9 cellular contexts compared by ENCODE assay signal in the genomic region with DNA sequence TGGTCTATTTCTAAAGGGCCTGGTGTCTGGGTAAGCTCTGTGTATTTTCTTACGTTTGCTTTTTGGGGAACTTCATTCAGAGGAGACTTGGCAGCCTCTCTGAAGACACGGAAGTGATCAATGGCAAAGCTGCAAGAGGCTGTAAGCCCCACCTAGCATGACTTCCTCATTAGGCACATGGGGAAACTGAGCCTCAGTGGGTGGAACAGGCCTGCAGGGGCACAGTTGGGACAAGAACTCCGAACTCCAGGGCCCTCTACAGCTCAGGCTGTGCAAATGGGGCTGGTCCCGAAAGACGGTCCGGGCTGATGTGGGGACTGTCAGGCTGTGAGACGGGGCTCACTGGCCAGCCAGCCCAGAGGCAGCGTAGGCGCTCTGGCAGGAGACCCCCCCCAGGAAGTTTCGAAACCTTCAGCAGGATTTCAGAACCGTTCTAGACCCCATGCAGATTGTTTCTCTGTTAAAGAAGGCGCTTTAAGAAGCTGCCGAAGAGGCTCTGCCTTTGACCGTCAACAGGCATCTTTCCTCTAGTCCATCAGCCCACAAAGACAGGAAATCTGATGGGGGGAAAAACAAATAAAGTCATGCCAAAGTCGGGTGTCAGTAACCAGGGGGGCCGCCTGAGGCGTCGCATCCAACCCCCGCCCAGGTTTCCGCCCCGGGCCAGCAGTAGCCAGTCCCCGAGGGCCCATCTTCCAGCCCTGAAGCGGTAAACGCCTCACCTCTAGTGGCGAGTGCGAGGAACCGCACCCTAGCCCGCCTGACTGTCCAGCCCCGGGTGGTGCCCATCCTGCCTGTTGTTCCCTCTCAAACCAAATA.
DNase-seq lines count a peak whose midpoint lies in the region; ATAC-seq, FAIRE-seq and TF ChIP-seq lines count a peak whose summit lies in the region.
"Had no signal": no experiment of that assay in that cellular context is flagged by ENCODE, and none has a peak within 500 bp of the region (broad histone marks: within the 10 kb centered on the region; RNA-seq: fewer than 3 reads in every experiment).

No MANE protein-coding gene starts in this region.

- TF ChIP-seq CTCF in GM13977 (IDR thresholded peaks at IDR 0.05; ENCODE audit: extremely low read depth, insufficient read depth, missing control alignments) (peak; percentile 94), VCaP (conservative IDR thresholded peaks at IDR 0.05) (peak; percentile 78), bronchial epithelial cell (IDR thresholded peaks at IDR 0.05; ENCODE audit: insufficient read depth, low read length, severe bottlenecking) (peak; percentile 91), HepG2 (CRISPR knock-in tag; IDR thresholded peaks at IDR 0.05) (peak; percentile 95)

- no peaks in the 10 kb centered on the region for H3K9me3 ChIP-seq in HepG2 (ENCODE audit: low read length)

- no peak for TF ChIP-seq EP300 in HepG2 (IDR thresholded peaks at IDR 0.05; ENCODE audit: low read depth in 2 of 2, low read length in 2 of 2)
- TF ChIP-seq EP300 in HepG2 (CRISPR knock-in tag; IDR thresholded peaks at IDR 0.05; ENCODE audit: borderline replicate concordance) = no peak

- H4K20me1 ChIP-seq in HepG2 (ENCODE audit: insufficient read depth, low read length) = no peaks in the 10 kb centered on the region

- ATAC-seq in HG03354 (IDR thresholded peaks at IDR 0.05; ENCODE audit: poor library complexity, severe bottlenecking, unreplicated experiment) (peak; percentile 73), HepG2 (peak; percentile 99), GM19035 (IDR thresholded peaks at IDR 0.05; ENCODE audit: unreplicated experiment) (no peak)

- no peak overlapping the region for H3K27ac ChIP-seq in VCaP
- no peak overlapping the region for H3K27ac ChIP-seq in HepG2 (ENCODE audit: extremely low read length, insufficient read depth, low read length)
- H3K27ac ChIP-seq: epithelial cell of prostate had no signal

- H3K27me3 ChIP-seq in bronchial epithelial cell (ENCODE audit: control insufficient read depth, insufficient read depth, low read length) (no peaks in the 10 kb centered on the region), HepG2 (ENCODE audit: control insufficient read depth in 1 of 2, insufficient read depth in 2 of 2, low read length in 2 of 2) (0 out of 5 replicates have a peak, but pooled peaks cover 1 to 6% of the 10 kb centered on the region in 2 experiments)

- no peaks in the 10 kb centered on the region for H3K79me2 ChIP-seq in HepG2 (ENCODE audit: insufficient read depth, low read length)

- H3K9ac ChIP-seq in HepG2 (ENCODE audit: insufficient read depth, low read depth, low read length) = no peak overlapping the region

- TF ChIP-seq POLR2A in HepG2 (IDR thresholded peaks at IDR 0.05; ENCODE audit: insufficient read depth in 1 of 2, low read depth in 2 of 2, low read length in 2 of 2) = no peak

- no peak overlapping the region for H2AFZ ChIP-seq in HepG2 (ENCODE audit: low read length)

- no peaks in the 10 kb centered on the region for H3K36me3 ChIP-seq in bronchial epithelial cell (ENCODE audit: control insufficient read depth, insufficient read depth, low read length)
- no peaks in the 10 kb centered on the region for H3K36me3 ChIP-seq in HepG2 (replicated peaks in 1 of 2; ENCODE audit: control insufficient read depth in 1 of 2, insufficient read depth in 2 of 2, low read length in 2 of 2)

- FAIRE-seq in bronchial epithelial cell (lab: Jason Lieb, UNC) (no peak), HepG2 (lab: Jason Lieb, UNC) (no peak)

- POLR2A ChIA-PET in HepG2 (lab: Yijun Ruan, JAX) = no interaction called here

- WGBS in HepG2 (ENCODE audit: low lambda C conversion rate) = 14% methylated on average over 22 of the region's 29 CpGs

- in situ Hi-C loops in GM13977 (cut with MboI; ENCODE audit: low pct_unique_long_range_greater_than_20kb, low sequenced_read_pairs, unreplicated experiment) (no loop called here), HepG2 (cut with HindIII; ENCODE audit: extremely low pct_ligation_motif_present, low pct_unique_long_range_greater_than_20kb) (no loop called here)

- H3K4me2 ChIP-seq in HepG2 (ENCODE audit: low read depth, low read length) = peak overlapping the region; percentile 73

- no TSS peak for BruUV-seq in HepG2 (replicated peaks; lab: Mats Ljungman, UMichigan)

- H3K4me3 ChIP-seq in bronchial epithelial cell (ENCODE audit: low read depth, low read length) (no peak overlapping the region), HepG2 (replicated peaks in 1 of 3; ENCODE audit: insufficient read depth in 1 of 3, low read depth in 2 of 3, low read length in 3 of 3) (peak overlapping the region; percentile 6 to 56 (median 17); a peak in 4 of 6 replicates)

- CTCF ChIA-PET in HepG2 (lab: Yijun Ruan, JAX; ENCODE audit: low intra/inter-chr PET ratio, low total read pairs) = interaction anchor here (1.2 kb wide), 1 partner anchor 73 kb away, joined by 3 read pairs; no protein-coding TSS in a partner anchor

- peak; percentile 94 for TF ChIP-seq RAD21 in HepG2 (CRISPR knock-in tag; IDR thresholded peaks at IDR 0.05)

- intact Hi-C loops in HepG2 (cut with micrococcal nuclease; ENCODE audit: unreplicated experiment) = loop anchor here (2.0 to 10.0 kb wide), 2 partner anchors 14 to 50 kb away; no protein-coding TSS in a partner anchor

- peak; percentile 72 for DNase-seq in GM13977 (ENCODE audit: low spot score)
- DNase-seq in bronchial epithelial cell (ENCODE audit: low read depth) = peak; percentile 15
- peak; percentile 56 for DNase-seq in HepG2 (ENCODE audit: low spot score)
- peak; percentile 23 to 48 (median 32) for DNase-seq in stimulated activated CD4-positive, alpha-beta T cell treated with anti-CD3 and anti-CD28 coated beads, TNF-alpha, amount 100 ng/mL, for 48 hours (ENCODE audit: low read depth in 3 of 3)
- no peak for DNase-seq in hippocampal formation (lab: John Stamatoyannopoulos, UW)

- H3K4me1 ChIP-seq in HepG2 (ENCODE audit: insufficient read depth, low read length) = peaks cover 36% of the 10 kb centered on the region

TF ChIP-seq in HepG2, 621 proteins besides CTCF, POLR2A, EP300 and RAD21 (continues in another document):
- TF ChIP-seq ZFX (CRISPR knock-in tag; IDR thresholded peaks at IDR 0.05; ENCODE audit: low read depth) (0 out of 2 replicates have a peak, but pooled peaks have one; percentile 28), STAG1 (CRISPR knock-in tag; IDR thresholded peaks at IDR 0.05) (peak; percentile 93), ZMYM4 (CRISPR knock-in tag; IDR thresholded peaks at IDR 0.05) (peak; percentile 32; the same call in 1 of the 2 replicates), GABPB1 (CRISPR knock-in tag; IDR thresholded peaks at IDR 0.05) (peak; percentile 47; the same call in 1 of the 2 replicates), TSC22D2 (CRISPR knock-in tag; IDR thresholded peaks at IDR 0.05; ENCODE audit: borderline replicate concordance) (peak; percentile 87; the same call in 1 of the 2 replicates), ZFP62 (CRISPR knock-in tag; IDR thresholded peaks at IDR 0.05) (no peak), KDM4B (CRISPR knock-in tag; IDR thresholded peaks at IDR 0.05) (0 out of 2 replicates have a peak, but pooled peaks have one; percentile 34), ZNF547 (CRISPR knock-in tag; IDR thresholded peaks at IDR 0.05) (0 out of 2 replicates have a peak, but pooled peaks have one; percentile 24), FOSL2 (CRISPR knock-in tag; IDR thresholded peaks at IDR 0.05) (peak; percentile 33; the same call in 1 of the 2 replicates), ZKSCAN8 (CRISPR knock-in tag; IDR thresholded peaks at IDR 0.05; ENCODE audit: borderline replicate concordance) (0 out of 2 replicates have a peak, but pooled peaks have one; percentile 27), GATAD2A (CRISPR knock-in tag; IDR thresholded peaks at IDR 0.05) (peak; percentile 35; the same call in 1 of the 2 replicates)
- TF ChIP-seq, protein P1, sequence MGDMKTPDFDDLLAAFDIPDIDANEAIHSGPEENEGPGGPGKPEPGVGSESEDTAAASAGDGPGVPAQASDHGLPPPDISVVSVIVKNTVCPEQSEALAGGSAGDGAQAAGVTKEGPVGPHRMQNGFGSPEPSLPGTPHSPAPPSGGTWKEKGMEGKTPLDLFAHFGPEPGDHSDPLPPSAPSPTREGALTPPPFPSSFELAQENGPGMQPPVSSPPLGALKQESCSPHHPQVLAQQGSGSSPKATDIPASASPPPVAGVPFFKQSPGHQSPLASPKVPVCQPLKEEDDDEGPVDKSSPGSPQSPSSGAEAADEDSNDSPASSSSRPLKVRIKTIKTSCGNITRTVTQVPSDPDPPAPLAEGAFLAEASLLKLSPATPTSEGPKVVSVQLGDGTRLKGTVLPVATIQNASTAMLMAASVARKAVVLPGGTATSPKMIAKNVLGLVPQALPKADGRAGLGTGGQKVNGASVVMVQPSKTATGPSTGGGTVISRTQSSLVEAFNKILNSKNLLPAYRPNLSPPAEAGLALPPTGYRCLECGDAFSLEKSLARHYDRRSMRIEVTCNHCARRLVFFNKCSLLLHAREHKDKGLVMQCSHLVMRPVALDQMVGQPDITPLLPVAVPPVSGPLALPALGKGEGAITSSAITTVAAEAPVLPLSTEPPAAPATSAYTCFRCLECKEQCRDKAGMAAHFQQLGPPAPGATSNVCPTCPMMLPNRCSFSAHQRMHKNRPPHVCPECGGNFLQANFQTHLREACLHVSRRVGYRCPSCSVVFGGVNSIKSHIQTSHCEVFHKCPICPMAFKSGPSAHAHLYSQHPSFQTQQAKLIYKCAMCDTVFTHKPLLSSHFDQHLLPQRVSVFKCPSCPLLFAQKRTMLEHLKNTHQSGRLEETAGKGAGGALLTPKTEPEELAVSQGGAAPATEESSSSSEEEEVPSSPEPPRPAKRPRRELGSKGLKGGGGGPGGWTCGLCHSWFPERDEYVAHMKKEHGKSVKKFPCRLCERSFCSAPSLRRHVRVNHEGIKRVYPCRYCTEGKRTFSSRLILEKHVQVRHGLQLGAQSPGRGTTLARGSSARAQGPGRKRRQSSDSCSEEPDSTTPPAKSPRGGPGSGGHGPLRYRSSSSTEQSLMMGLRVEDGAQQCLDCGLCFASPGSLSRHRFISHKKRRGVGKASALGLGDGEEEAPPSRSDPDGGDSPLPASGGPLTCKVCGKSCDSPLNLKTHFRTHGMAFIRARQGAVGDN (CRISPR knock-in tag; IDR thresholded peaks at IDR 0.05) = peak; percentile 67

Comparison
In these comparisons a context has a peak if more than half of its experiments do, and no peak if none do; other contexts are left out.
1. DNase-seq: peak in GM13977 (single experiment), bronchial epithelial cell (single experiment), HepG2 (single experiment) and stimulated activated CD4-positive, alpha-beta T cell treated with anti-CD3 and anti-CD28 coated beads, TNF-alpha, amount 100 ng/mL, for 48 hours (3 of 3); none in hippocampal formation (0 of 2).
2. Peak in every context shown above with its lines, with median percentiles within 50 percentile points of each other: CTCF ChIP-seq.